Comparison of ENCODE assay signal across 14 cellular contexts in genomic region chr2:158761626-158762025, GRCh38. TPM values are rescaled to one million over a fixed set of nuclear protein-coding genes. Genes with fewer than 3 reads are reported as not detected.
A peak's percentile ranks its signal among the peaks of the same experiment; 100 is the strongest.
DNase-seq lines count a peak whose midpoint lies in the region; ATAC-seq and TF ChIP-seq lines count a peak whose summit lies in the region.
"Had no signal": no experiment of that assay in that cellular context is flagged by ENCODE, and none has a peak within 500 bp of the region (broad histone marks: within the 10 kb centered on the region; RNA-seq: fewer than 3 reads in every experiment).

No MANE protein-coding gene starts in this region.

- H3K27me3 ChIP-seq in esophagus (ENCODE audit: control insufficient read depth in 1 of 2, insufficient read depth in 2 of 2, low read length in 2 of 2) (no peaks in the 10 kb centered on the region), trophoblast cell (ENCODE audit: insufficient read depth, low read length) (no peaks in the 10 kb centered on the region), tibial artery (no peaks in the 10 kb centered on the region)
- H3K27me3 ChIP-seq: SJSA1 had no signal

- H3K9me3 ChIP-seq in esophagus (ENCODE audit: control insufficient read depth in 2 of 2, insufficient read depth in 1 of 2, low read depth in 1 of 2, low read length in 1 of 2): no peaks in the 10 kb centered on the region
- H3K9me3 ChIP-seq in trophoblast cell (ENCODE audit: insufficient read depth, low read depth, low read length): peaks cover 3% of the 10 kb centered on the region
- H3K9me3 ChIP-seq in tibial artery: no peaks in the 10 kb centered on the region
- H3K9me3 ChIP-seq: SJSA1 had no signal

- no peak overlapping the region for H3K9ac ChIP-seq in trophoblast cell (ENCODE audit: low read length)
- H3K9ac ChIP-seq: parathyroid adenoma had no signal

- no peak overlapping the region for H2BK5ac ChIP-seq in trophoblast cell (ENCODE audit: low read depth, low read length, poor library complexity)

- H3K4me1 ChIP-seq in esophagus (ENCODE audit: control insufficient read depth in 2 of 2, insufficient read depth in 2 of 2, low read length in 1 of 2) (peaks cover 0 to 3% of the 10 kb centered on the region in 2 donors), trophoblast cell (ENCODE audit: control insufficient read depth in 1 of 2, insufficient read depth in 2 of 2, low read length in 2 of 2) (no peaks in the 10 kb centered on the region), tibial artery (no peaks in the 10 kb centered on the region)
- H3K4me1 ChIP-seq: parathyroid adenoma, SJSA1 had no signal

- TF ChIP-seq CTCF in RWPE1 (conservative IDR thresholded peaks at IDR 0.05; ENCODE audit: low read depth): no peak
- no peak for TF ChIP-seq CTCF in tibial artery (IDR thresholded peaks at IDR 0.05)

- H4K91ac ChIP-seq in trophoblast cell (ENCODE audit: low read depth, low read length): no peak overlapping the region

- no peak overlapping the region for H3K14ac ChIP-seq in trophoblast cell (ENCODE audit: low read length)

- ATAC-seq in HG02678 (IDR thresholded peaks at IDR 0.05; ENCODE audit: unreplicated experiment): no peak

- no peak overlapping the region for H4K8ac ChIP-seq in trophoblast cell (ENCODE audit: low read depth, low read length)

- H2AK5ac ChIP-seq in trophoblast cell (ENCODE audit: low read length): no peak overlapping the region

- no peak overlapping the region for H2AFZ ChIP-seq in trophoblast cell (ENCODE audit: insufficient read depth, low read length, poor library complexity)
- H2AFZ ChIP-seq: parathyroid adenoma had no signal

- H3K79me2 ChIP-seq in trophoblast cell (ENCODE audit: control insufficient read depth, insufficient read depth, low read length, poor library complexity): no peaks in the 10 kb centered on the region
- H3K79me2 ChIP-seq: parathyroid adenoma had no signal

- DNase-seq in GM03348 (ENCODE audit: low spot score) (peak; percentile 69), RWPE1 (ENCODE audit: low spot score) (peak; percentile 98), trophoblast cell (peak; percentile 34 to 41), tibial artery (no peak), HEK293T (ENCODE audit: extremely low spot score) (no peak)
- DNase-seq in stimulated activated CD4-positive, alpha-beta T cell treated with anti-CD3 and anti-CD28 coated beads, Interleukin-4, amount 100 ng/mL, for 1 hour: no peak
- DNase-seq: activated CD4-positive, CD25-positive, alpha-beta regulatory T cell; activated T-cell treated with anti-CD3 and anti-CD28 coated beads, Interleukin-2, amount 50 U/mL, for 24 hours; GOT3; NCI-H2029 had no signal

- H3K4me3 ChIP-seq in esophagus (ENCODE audit: low read depth in 1 of 2, low read length in 2 of 2): no peak overlapping the region
- no peak overlapping the region for H3K4me3 ChIP-seq in trophoblast cell (ENCODE audit: low read depth, low read length)
- no peak overlapping the region for H3K4me3 ChIP-seq in tibial artery
- H3K4me3 ChIP-seq: SJSA1 had no signal

- no peak overlapping the region for H2BK12ac ChIP-seq in trophoblast cell (ENCODE audit: low read length)

- H3K27ac ChIP-seq in RWPE1 (peak overlapping the region; percentile 75), esophagus (ENCODE audit: low read depth in 2 of 2, low read length in 1 of 2) (peak overlapping the region; percentile 81 to 87), trophoblast cell (ENCODE audit: low read depth, low read length) (no peak overlapping the region), tibial artery (no peak overlapping the region)
- H3K27ac ChIP-seq: parathyroid adenoma, SJSA1 had no signal

- no peak overlapping the region for H3K23ac ChIP-seq in trophoblast cell (ENCODE audit: low read length)

- H2BK120ac ChIP-seq in trophoblast cell (ENCODE audit: insufficient read depth, low read length, poor library complexity): no peak overlapping the region

- 54 to 66% methylated on average over 4 of the region's 4 CpGs for WGBS in esophagus, 2 donors
- WGBS in trophoblast cell (ENCODE audit: extremely low coverage, insufficient coverage, insufficient read length): no CpG with 5 or more reads among the region's 4 CpGs

- intact Hi-C loops in tibial artery (cut with DNase I; ENCODE audit: low total_unique reads): no loop called here

- no peak overlapping the region for H3K18ac ChIP-seq in trophoblast cell (ENCODE audit: low read length)

- POLR2A ChIA-PET in RWPE1 (lab: Yijun Ruan, JAX; ENCODE audit: low non-redundant PET): no interaction called here
- POLR2A ChIA-PET in HEK293T (lab: Yijun Ruan, JAX): no interaction called here

- no peaks in the 10 kb centered on the region for H3K79me1 ChIP-seq in trophoblast cell (ENCODE audit: low read length)

- no peak overlapping the region for H3K4ac ChIP-seq in trophoblast cell (ENCODE audit: low read depth, low read length)

- CTCF ChIA-PET in RWPE1 (lab: Yijun Ruan, JAX) (interaction anchor here (0.6 to 2.3 kb wide), 2 partner anchors 8 to 1007 kb away, joined by 4 to 8 read pairs; no protein-coding TSS in a partner anchor), HEK293T (lab: Yijun Ruan, JAX) (no interaction called here)

- H4K12ac ChIP-seq in trophoblast cell (ENCODE audit: low read depth, low read length): no peak overlapping the region

- no peak overlapping the region for H3K4me2 ChIP-seq in trophoblast cell (ENCODE audit: low read length)

- H3K36me3 ChIP-seq in esophagus (ENCODE audit: control insufficient read depth in 2 of 2, insufficient read depth in 2 of 2, low read length in 1 of 2): no peaks in the 10 kb centered on the region
- H3K36me3 ChIP-seq in trophoblast cell (ENCODE audit: control insufficient read depth in 1 of 2, insufficient read depth in 2 of 2, low read length in 2 of 2): no peaks in the 10 kb centered on the region
- H3K36me3 ChIP-seq in tibial artery: no peaks in the 10 kb centered on the region
- H3K36me3 ChIP-seq: SJSA1 had no signal

TF ChIP-seq in HEK293T, 16 proteins besides CTCF, POLR2A, EP300 and RAD21:
- no peak for TF ChIP-seq SP1 (IDR thresholded peaks at IDR 0.05)
- no peak for TF ChIP-seq FOXK2 (IDR thresholded peaks at IDR 0.05)
- TF ChIP-seq SUZ12 (IDR thresholded peaks at IDR 0.05): no peak
- no peak for TF ChIP-seq ELF4 (IDR thresholded peaks at IDR 0.05)
- TF ChIP-seq BHLHE40 (IDR thresholded peaks at IDR 0.05; ENCODE audit: borderline replicate concordance): no peak
- TF ChIP-seq FOXA1 (IDR thresholded peaks at IDR 0.05): no peak
- no peak for TF ChIP-seq TARDBP (IDR thresholded peaks at IDR 0.05)
- no peak for TF ChIP-seq HDGF (IDR thresholded peaks at IDR 0.05; ENCODE audit: borderline replicate concordance)
- TF ChIP-seq PKNOX1 (IDR thresholded peaks at IDR 0.05): no peak
- TF ChIP-seq NFRKB (IDR thresholded peaks at IDR 0.05): no peak
- TF ChIP-seq L3MBTL2 (conservative IDR thresholded peaks at IDR 0.05): no peak
- no peak for TF ChIP-seq LEF1 (IDR thresholded peaks at IDR 0.05; ENCODE audit: borderline replicate concordance)
- no peak for TF ChIP-seq ZNF384 (IDR thresholded peaks at IDR 0.05)
- TF ChIP-seq CTBP1 (IDR thresholded peaks at IDR 0.05; ENCODE audit: borderline replicate concordance): no peak
- TF ChIP-seq ARNT (IDR thresholded peaks at IDR 0.05): no peak
- TF ChIP-seq FOXM1 (IDR thresholded peaks at IDR 0.05; ENCODE audit: borderline replicate concordance): no peak

RNA-seq across cellular contexts. Expression of gene DAPL1, which starts 33.5 kb away (rescaled TPM):
- 100 to 1,000 TPM; 426 to 475 TPM for polyA plus RNA-seq in esophagus
- polyA plus RNA-seq in trophoblast cell (2013): not detected in 2 replicates

Comparison
In these comparisons a context has a peak if more than half of its experiments do, and no peak if none do; other contexts are left out.
1. DNase-seq: peak in GM03348 (single experiment), RWPE1 (single experiment) and trophoblast cell (2 of 2); none in tibial artery (0 of 2), HEK293T (single experiment) and stimulated activated CD4-positive, alpha-beta T cell treated with anti-CD3 and anti-CD28 coated beads, Interleukin-4, amount 100 ng/mL, for 1 hour (single experiment).
2. H3K27ac ChIP-seq: peak in RWPE1 (single experiment) and esophagus (2 of 2); none in trophoblast cell (single experiment) and tibial artery (0 of 2).